Comparison of ENCODE assay signal across 24 cellular contexts in the genomic region with DNA sequence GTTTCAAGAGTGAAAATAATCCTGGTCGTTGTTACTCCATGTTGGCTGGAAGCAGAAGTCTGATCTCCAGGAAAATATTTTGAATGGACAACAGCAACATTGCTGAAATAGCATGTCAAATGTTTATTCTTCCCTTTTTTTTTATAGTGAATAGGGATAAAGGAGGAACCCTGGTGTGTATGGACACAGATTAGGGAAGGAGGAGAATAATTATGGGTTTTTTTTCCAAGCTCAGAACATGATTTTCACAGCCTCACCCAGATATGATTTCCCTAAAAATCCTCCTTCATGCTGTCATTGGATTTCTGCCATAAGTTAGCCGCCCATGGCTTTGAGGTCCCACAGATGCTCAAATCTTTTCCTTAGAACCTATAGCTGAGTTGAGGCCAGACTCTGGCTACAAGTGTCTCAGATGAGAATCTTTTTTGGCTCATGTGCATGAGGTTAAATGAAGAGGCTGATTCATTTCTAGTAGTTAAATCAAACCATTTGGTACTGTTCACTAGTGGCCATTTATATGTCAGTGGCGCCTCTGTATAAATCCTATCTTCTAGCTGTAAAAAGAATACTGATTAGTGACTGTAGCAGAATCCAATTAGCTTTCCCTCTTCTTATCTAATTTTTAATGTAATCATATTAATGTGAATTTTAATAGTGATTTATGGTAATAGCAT.
"Had no signal": no experiment of that assay in that cellular context is flagged by ENCODE, and none has a peak within 500 bp of the region (broad histone marks: within the 10 kb centered on the region; RNA-seq: fewer than 3 reads in every experiment).

No MANE protein-coding gene starts in this region.

- H3K27ac ChIP-seq: breast epithelium, foreskin keratinocyte, heart left ventricle, pancreas, prostate gland, transverse colon, WERI-Rb-1 had no signal

- DNase-seq: activated CD4-positive, alpha-beta T cell treated with anti-CD3 and anti-CD28 coated beads for 48 hours; activated CD8-positive, alpha-beta T cell treated with anti-CD3 and anti-CD28 coated beads for 36 hours; activated gamma-delta T cell treated with Interleukin-2 at 50 U/mL for 16 hours; activated naive CD4-positive, alpha-beta T cell treated with anti-CD3 and anti-CD28 coated beads, Interleukin-2, amount 50 U/mL, for 16 hours; activated naive CD8-positive, alpha-beta T cell treated with anti-CD3 and anti-CD28 coated beads, Interleukin-2, amount 50 U/mL, for 24 hours; activated T-cell treated with anti-CD3 and anti-CD28 coated beads, Interleukin-2, amount 50 U/mL, for 4 hours; central memory CD4-positive, alpha-beta T cell; foreskin keratinocyte; heart left ventricle; hypothalamus; immature natural killer cell; naive B cell; retina; stimulated activated CD4-positive, alpha-beta T cell treated with anti-CD3 and anti-CD28 coated beads, Interleukin-15, amount 100 ng/mL, for 24 hours; stimulated activated naive CD4-positive, alpha-beta T cell; SW 1271; T-helper 9 cell; transverse colon; WERI-Rb-1 had no signal

- ATAC-seq: activated CD4-positive, CD25-positive, alpha-beta regulatory T cell treated with anti-CD3 and anti-CD28 coated beads, Interleukin-2, amount 50 U/mL, for 24 hours; activated CD8-positive, alpha-beta T cell treated with anti-CD3 and anti-CD28 coated beads for 36 hours; activated naive CD8-positive, alpha-beta T cell treated with anti-CD3 and anti-CD28 coated beads, Interleukin-2, amount 50 U/mL, for 24 hours; activated T-cell treated with anti-CD3 and anti-CD28 coated beads, Interleukin-2, amount 50 U/mL, for 4 hours; activated T-helper 17 cell treated with anti-CD3 and anti-CD28 coated beads, Interleukin-2, amount 50 U/mL, for 72 hours; foreskin keratinocyte had no signal

- H3K4me1 ChIP-seq: breast epithelium, foreskin keratinocyte, pancreas, prostate gland, transverse colon had no signal

- H3K27me3 ChIP-seq: breast epithelium, foreskin keratinocyte, heart left ventricle, pancreas, transverse colon had no signal

- H3K9me3 ChIP-seq: pancreas, prostate gland had no signal

- H3K4me3 ChIP-seq: breast epithelium, heart left ventricle, pancreas, prostate gland, transverse colon had no signal

- H3K36me3 ChIP-seq: breast epithelium, heart left ventricle, pancreas, prostate gland, transverse colon, WERI-Rb-1 had no signal
